In the genomic region with DNA sequence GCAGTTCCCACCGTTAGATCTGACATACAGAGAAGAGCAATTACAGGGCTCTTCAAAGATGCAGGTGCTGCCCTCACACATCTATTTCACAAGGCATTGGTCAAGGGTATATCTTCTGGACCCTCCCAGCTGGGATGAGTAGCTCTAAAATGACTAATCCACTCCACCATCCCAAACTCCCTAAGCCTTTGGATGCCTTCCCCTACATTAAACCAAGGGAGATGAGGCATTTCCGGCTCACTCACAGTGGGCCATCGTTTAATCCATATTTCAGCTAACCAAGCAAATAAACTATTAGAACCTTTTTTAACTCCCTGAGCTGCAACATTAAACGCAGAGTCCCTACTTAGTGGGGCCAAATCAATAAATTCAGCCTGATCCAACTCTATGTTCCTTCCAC, we compare ENCODE assay signal across 3 cellular contexts. TPM values are rescaled to one million over a fixed set of nuclear protein-coding genes. Genes with fewer than 3 reads are reported as not detected.
"Had no signal": no experiment of that assay in that cellular context is flagged by ENCODE, and none has a peak within 500 bp of the region (broad histone marks: within the 10 kb centered on the region; RNA-seq: fewer than 3 reads in every experiment).

No MANE protein-coding gene starts in this region.

RNA-seq across cellular contexts. Expression of a gene that starts 45.9 kb away (rescaled TPM):
- total RNA-seq: H4, HepG2, HT-29 had no signal
